Comparison of ENCODE assay signal across 1 cellular context in the genomic region with DNA sequence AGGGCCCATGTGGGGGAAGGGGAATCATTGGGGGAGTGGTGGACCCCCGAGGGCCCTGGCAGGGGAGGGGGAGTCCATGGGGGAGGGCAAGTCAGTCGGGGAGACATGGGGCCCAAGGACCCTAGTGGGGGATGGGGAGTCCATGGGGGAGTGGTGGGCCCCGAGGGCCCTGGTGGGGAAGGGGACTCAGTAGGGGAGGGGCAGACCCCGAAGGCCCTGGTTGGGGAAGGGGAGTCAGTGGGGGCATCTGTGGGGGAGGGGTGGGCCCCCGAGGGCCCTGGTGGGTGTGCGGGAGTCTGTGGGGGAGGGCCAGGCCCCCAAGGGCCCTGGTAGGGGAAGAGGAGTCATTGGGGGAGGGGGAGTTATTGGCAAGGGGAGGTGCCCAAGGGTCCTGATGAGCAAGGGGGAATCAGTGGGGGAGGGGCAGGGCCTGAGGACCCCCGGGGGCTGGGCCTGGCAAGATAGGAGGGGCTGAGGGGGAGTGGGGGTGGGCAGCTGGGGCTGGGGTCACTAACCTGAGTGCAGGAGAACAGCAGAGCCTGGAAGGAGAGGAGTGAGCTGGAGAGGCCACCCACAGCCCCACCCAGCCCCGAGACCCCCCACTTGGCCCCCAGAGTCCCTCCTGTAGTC.
TF ChIP-seq lines count a peak whose summit lies in the region.

No MANE protein-coding gene starts in this region.

TF ChIP-seq in WTC11, 78 proteins besides CTCF, POLR2A, EP300 and RAD21:
- TF ChIP-seq, protein P1, sequence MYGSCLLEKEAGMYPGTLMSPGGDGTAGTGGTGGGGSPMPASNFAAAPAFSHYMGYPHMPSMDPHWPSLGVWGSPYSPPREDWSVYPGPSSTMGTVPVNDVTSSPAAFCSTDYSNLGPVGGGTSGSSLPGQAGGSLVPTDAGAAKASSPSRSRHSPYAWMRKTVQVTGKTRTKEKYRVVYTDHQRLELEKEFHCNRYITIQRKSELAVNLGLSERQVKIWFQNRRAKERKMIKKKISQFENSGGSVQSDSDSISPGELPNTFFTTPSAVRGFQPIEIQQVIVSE (CRISPR knock-in tag; IDR thresholded peaks at IDR 0.05; ENCODE audit: borderline replicate concordance) = no peak
- no peak for TF ChIP-seq CBFB (CRISPR knock-in tag; IDR thresholded peaks at IDR 0.05; ENCODE audit: low read depth)
- TF ChIP-seq NFATC4 (CRISPR knock-in tag; IDR thresholded peaks at IDR 0.05) = no peak
- TF ChIP-seq ATF1 (CRISPR knock-in tag; IDR thresholded peaks at IDR 0.05) = no peak
- no peak for TF ChIP-seq ZNF317 (CRISPR knock-in tag; IDR thresholded peaks at IDR 0.05; ENCODE audit: borderline replicate concordance, low read depth)
- no peak for TF ChIP-seq AFF4 (CRISPR knock-in tag; IDR thresholded peaks at IDR 0.05; ENCODE audit: borderline replicate concordance)
- TF ChIP-seq, protein P2, sequence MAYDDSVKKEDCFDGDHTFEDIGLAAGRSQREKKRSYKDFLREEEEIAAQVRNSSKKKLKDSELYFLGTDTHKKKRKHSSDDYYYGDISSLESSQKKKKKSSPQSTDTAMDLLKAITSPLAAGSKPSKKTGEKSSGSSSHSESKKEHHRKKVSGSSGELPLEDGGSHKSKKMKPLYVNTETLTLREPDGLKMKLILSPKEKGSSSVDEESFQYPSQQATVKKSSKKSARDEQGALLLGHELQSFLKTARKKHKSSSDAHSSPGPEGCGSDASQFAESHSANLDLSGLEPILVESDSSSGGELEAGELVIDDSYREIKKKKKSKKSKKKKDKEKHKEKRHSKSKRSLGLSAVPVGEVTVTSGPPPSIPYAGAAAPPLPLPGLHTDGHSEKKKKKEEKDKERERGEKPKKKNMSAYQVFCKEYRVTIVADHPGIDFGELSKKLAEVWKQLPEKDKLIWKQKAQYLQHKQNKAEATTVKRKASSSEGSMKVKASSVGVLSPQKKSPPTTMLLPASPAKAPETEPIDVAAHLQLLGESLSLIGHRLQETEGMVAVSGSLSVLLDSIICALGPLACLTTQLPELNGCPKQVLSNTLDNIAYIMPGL (CRISPR knock-in tag; IDR thresholded peaks at IDR 0.05) = no peak
- no peak for TF ChIP-seq GRHL2 (CRISPR knock-in tag; IDR thresholded peaks at IDR 0.05; ENCODE audit: insufficient replicate concordance, severe bottlenecking)
- no peak for TF ChIP-seq ESRRA (CRISPR knock-in tag; IDR thresholded peaks at IDR 0.05; ENCODE audit: borderline replicate concordance)
- TF ChIP-seq AR (CRISPR knock-in tag; IDR thresholded peaks at IDR 0.05) = no peak
- no peak for TF ChIP-seq FOXK1 (CRISPR knock-in tag; IDR thresholded peaks at IDR 0.05)
- TF ChIP-seq, protein P3, sequence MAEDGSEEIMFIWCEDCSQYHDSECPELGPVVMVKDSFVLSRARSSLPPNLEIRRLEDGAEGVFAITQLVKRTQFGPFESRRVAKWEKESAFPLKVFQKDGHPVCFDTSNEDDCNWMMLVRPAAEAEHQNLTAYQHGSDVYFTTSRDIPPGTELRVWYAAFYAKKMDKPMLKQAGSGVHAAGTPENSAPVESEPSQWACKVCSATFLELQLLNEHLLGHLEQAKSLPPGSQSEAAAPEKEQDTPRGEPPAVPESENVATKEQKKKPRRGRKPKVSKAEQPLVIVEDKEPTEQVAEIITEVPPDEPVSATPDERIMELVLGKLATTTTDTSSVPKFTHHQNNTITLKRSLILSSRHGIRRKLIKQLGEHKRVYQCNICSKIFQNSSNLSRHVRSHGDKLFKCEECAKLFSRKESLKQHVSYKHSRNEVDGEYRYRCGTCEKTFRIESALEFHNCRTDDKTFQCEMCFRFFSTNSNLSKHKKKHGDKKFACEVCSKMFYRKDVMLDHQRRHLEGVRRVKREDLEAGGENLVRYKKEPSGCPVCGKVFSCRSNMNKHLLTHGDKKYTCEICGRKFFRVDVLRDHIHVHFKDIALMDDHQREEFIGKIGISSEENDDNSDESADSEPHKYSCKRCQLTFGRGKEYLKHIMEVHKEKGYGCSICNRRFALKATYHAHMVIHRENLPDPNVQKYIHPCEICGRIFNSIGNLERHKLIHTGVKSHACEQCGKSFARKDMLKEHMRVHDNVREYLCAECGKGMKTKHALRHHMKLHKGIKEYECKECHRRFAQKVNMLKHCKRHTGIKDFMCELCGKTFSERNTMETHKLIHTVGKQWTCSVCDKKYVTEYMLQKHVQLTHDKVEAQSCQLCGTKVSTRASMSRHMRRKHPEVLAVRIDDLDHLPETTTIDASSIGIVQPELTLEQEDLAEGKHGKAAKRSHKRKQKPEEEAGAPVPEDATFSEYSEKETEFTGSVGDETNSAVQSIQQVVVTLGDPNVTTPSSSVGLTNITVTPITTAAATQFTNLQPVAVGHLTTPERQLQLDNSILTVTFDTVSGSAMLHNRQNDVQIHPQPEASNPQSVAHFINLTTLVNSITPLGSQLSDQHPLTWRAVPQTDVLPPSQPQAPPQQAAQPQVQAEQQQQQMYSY (CRISPR knock-in tag; IDR thresholded peaks at IDR 0.05) = no peak
- TF ChIP-seq ETV6 (CRISPR knock-in tag; IDR thresholded peaks at IDR 0.05) = no peak
- no peak for TF ChIP-seq RELA (CRISPR knock-in tag; IDR thresholded peaks at IDR 0.05; ENCODE audit: borderline replicate concordance)
- no peak for TF ChIP-seq USF2 (CRISPR knock-in tag; IDR thresholded peaks at IDR 0.05)
- TF ChIP-seq STAT6 (CRISPR knock-in tag; conservative IDR thresholded peaks at IDR 0.05; ENCODE audit: low read depth) = no peak
- no peak for TF ChIP-seq MYBL2 (CRISPR knock-in tag; IDR thresholded peaks at IDR 0.05)
- no peak for TF ChIP-seq SMAD4 (CRISPR knock-in tag; IDR thresholded peaks at IDR 0.05)
- no peak for TF ChIP-seq MLX (CRISPR knock-in tag; IDR thresholded peaks at IDR 0.05)
- TF ChIP-seq ZNF281 (CRISPR knock-in tag; IDR thresholded peaks at IDR 0.05) = no peak
TF ChIP-seq in WTC11: peak in this region for 0.
